In the genomic region with DNA sequence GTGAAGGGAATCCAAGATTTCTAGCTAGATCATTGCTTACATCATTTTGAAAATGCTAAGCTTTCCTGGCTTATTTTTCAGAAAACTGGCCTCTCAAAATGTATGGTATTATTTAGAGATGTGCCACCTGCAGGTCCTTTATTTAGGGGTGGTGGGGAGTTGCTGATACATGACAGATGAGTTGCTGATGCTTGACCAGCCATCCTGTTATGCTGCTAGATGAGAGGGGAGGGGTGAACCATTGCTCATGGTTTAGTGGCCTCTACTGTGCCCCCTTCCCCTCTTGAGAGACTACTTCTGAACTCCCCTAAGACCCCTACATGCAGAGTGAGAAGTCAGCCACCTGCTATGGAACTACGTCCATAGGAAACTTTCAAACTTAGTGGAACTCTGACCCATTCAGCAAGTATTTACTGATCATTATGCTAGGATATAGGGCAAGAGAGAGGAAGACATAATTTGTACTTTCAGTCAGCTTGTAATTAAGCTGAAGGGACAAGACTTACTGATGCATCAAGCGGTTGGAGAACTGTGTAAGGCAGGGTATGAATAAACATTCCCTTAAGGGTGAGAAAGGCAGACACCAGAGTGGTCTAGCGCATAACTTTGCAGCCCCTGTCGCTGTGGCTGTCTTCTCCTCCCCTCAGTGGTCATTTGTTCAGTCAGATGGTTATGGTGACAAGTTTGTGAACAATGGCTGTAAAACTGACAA, we compare ENCODE assay signal across 23 cellular contexts. TPM values are rescaled to one million over a fixed set of nuclear protein-coding genes. Genes with fewer than 3 reads are reported as not detected.
DNase-seq lines count a peak whose midpoint lies in the region; ATAC-seq and TF ChIP-seq lines count a peak whose summit lies in the region.
"Had no signal": no experiment of that assay in that cellular context is flagged by ENCODE, and none has a peak within 500 bp of the region (broad histone marks: within the 10 kb centered on the region; RNA-seq: fewer than 3 reads in every experiment).

No MANE protein-coding gene starts in this region.

- no peaks in the 10 kb centered on the region for H3K9me3 Mint-ChIP-seq in natural killer cell treated with Interleukin-12 subunit alpha and Interleukin-12 subunit beta and Interleukin-15 and Interleukin-18, amount 100 ng/mL, for 72 hours
- no peaks in the 10 kb centered on the region for H3K9me3 Mint-ChIP-seq in natural killer cell
- peaks cover 9% of the 10 kb centered on the region for H3K9me3 Mint-ChIP-seq in activated naive CD8-positive, alpha-beta T cell treated with anti-CD3 and anti-CD28 coated beads for 36 hours
- H3K9me3 Mint-ChIP-seq: stimulated activated effector memory CD8-positive, alpha-beta T cell treated with anti-CD3 and anti-CD28 coated beads, Interleukin-12 subunit alpha, Interleukin-12 subunit beta, amount 100 ng/mL, for 72 hours; T-helper 2 cell treated with Interferon-gamma antibody and Interleukin-4, amounts not matched to agents 5 μg/mL and 100 μg/mL, for 36 hours had no signal

- no peaks in the 10 kb centered on the region for H3K27me3 Mint-ChIP-seq in natural killer cell treated with Interleukin-12 subunit alpha and Interleukin-12 subunit beta and Interleukin-15 and Interleukin-18, amount 100 ng/mL, for 72 hours
- H3K27me3 Mint-ChIP-seq in natural killer cell (ENCODE audit: low read depth in 2 of 2): no peaks in the 10 kb centered on the region
- no peaks in the 10 kb centered on the region for H3K27me3 Mint-ChIP-seq in activated naive CD8-positive, alpha-beta T cell treated with anti-CD3 and anti-CD28 coated beads for 36 hours

- peak overlapping the region; percentile 55 to 73 for H3K27ac Mint-ChIP-seq in natural killer cell treated with Interleukin-12 subunit alpha and Interleukin-12 subunit beta and Interleukin-15 and Interleukin-18, amount 100 ng/mL, for 72 hours
- peak overlapping the region in 1 of 2 donors; percentile 54 for H3K27ac Mint-ChIP-seq in natural killer cell
- H3K27ac Mint-ChIP-seq in activated naive CD8-positive, alpha-beta T cell treated with anti-CD3 and anti-CD28 coated beads for 36 hours: peak overlapping the region; percentile 40
- H3K27ac Mint-ChIP-seq: T-helper 2 cell treated with Interferon-gamma antibody and Interleukin-4, amounts not matched to agents 5 μg/mL and 100 μg/mL, for 36 hours; WTC11 had no signal

- peaks cover 17% of the 10 kb centered on the region for H3K36me3 Mint-ChIP-seq in natural killer cell treated with Interleukin-12 subunit alpha and Interleukin-12 subunit beta and Interleukin-15 and Interleukin-18, amount 100 ng/mL, for 72 hours
- H3K36me3 Mint-ChIP-seq in natural killer cell: peaks cover 30% of the 10 kb centered on the region
- peaks cover 58% of the 10 kb centered on the region for H3K36me3 Mint-ChIP-seq in activated naive CD8-positive, alpha-beta T cell treated with anti-CD3 and anti-CD28 coated beads for 36 hours

- no peak for TF ChIP-seq CTCF in natural killer cell (IDR thresholded peaks at IDR 0.05)

- in situ Hi-C loops in ACHN (cut with HindIII; ENCODE audit: low pct_ligation_motif_present, low pct_unique_long_range_greater_than_20kb, low sequenced_read_pairs): no loop called here

- ATAC-seq in natural killer cell treated with Interleukin-12 subunit alpha and Interleukin-12 subunit beta and Interleukin-15 and Interleukin-18, amount 100 ng/mL, for 72 hours: no peak
- ATAC-seq in natural killer cell (no peak), HG03108 (IDR thresholded peaks at IDR 0.05; ENCODE audit: unreplicated experiment) (peak; percentile 49), GM19035 (IDR thresholded peaks at IDR 0.05; ENCODE audit: unreplicated experiment) (no peak)
- ATAC-seq: stimulated activated effector memory CD8-positive, alpha-beta T cell treated with anti-CD3 and anti-CD28 coated beads, Interleukin-12 subunit alpha, Interleukin-12 subunit beta, amount 100 ng/mL, for 72 hours; WTC11 had no signal

- DNase-seq in natural killer cell treated with Interleukin-12 subunit alpha and Interleukin-12 subunit beta and Interleukin-15 and Interleukin-18, amount 100 ng/mL, for 72 hours (ENCODE audit: low spot score): no peak
- DNase-seq in natural killer cell (no peak), DMS53 (lab: John Stamatoyannopoulos, UW) (no peak), ACHN (no peak), GF-D8 (lab: John Stamatoyannopoulos, UW) (no peak)
- DNase-seq in activated naive CD8-positive, alpha-beta T cell treated with anti-CD3 and anti-CD28 coated beads for 36 hours: no peak
- DNase-seq: amygdala, caudate nucleus, IMR-90, left ventricle myocardium inferior, NCI-H2029, NCI-H510A, tibial artery had no signal

- peaks cover 5 to 10% of the 10 kb centered on the region in 2 donors for H3K4me1 Mint-ChIP-seq in natural killer cell treated with Interleukin-12 subunit alpha and Interleukin-12 subunit beta and Interleukin-15 and Interleukin-18, amount 100 ng/mL, for 72 hours (ENCODE audit: low read depth in 2 of 2)
- peaks cover 13 to 14% of the 10 kb centered on the region in 2 donors for H3K4me1 Mint-ChIP-seq in natural killer cell
- H3K4me1 Mint-ChIP-seq in activated naive CD8-positive, alpha-beta T cell treated with anti-CD3 and anti-CD28 coated beads for 36 hours: peaks cover 13% of the 10 kb centered on the region

- intact Hi-C loops in natural killer cell (cut with micrococcal nuclease): loop anchor here (5.0 kb wide), 1 partner anchor 61 kb away; no protein-coding TSS in a partner anchor

- H3K4me3 Mint-ChIP-seq in natural killer cell treated with Interleukin-12 subunit alpha and Interleukin-12 subunit beta and Interleukin-15 and Interleukin-18, amount 100 ng/mL, for 72 hours: no peak overlapping the region
- H3K4me3 Mint-ChIP-seq in natural killer cell: no peak overlapping the region
- H3K4me3 Mint-ChIP-seq in activated naive CD8-positive, alpha-beta T cell treated with anti-CD3 and anti-CD28 coated beads for 36 hours: no peak overlapping the region
- H3K4me3 Mint-ChIP-seq: stimulated activated effector memory CD8-positive, alpha-beta T cell treated with anti-CD3 and anti-CD28 coated beads, Interleukin-12 subunit alpha, Interleukin-12 subunit beta, amount 100 ng/mL, for 72 hours; T-helper 2 cell treated with Interferon-gamma antibody and Interleukin-4, amounts not matched to agents 5 μg/mL and 100 μg/mL, for 36 hours; WTC11 had no signal

RNA-seq across cellular contexts. Expression of a gene that starts 34.6 kb away (rescaled TPM):
- 10 to 100 TPM; 10.9 to 17.7 TPM for total RNA-seq in natural killer cell treated with Interleukin-12 subunit alpha and Interleukin-12 subunit beta and Interleukin-15 and Interleukin-18, amount 100 ng/mL, for 72 hours
- total RNA-seq in natural killer cell: 10 to 100 TPM; 66.7 to 88.2 (median 68.1) TPM
- 10 to 100 TPM; 46.8 to 48.1 TPM for total RNA-seq in activated naive CD8-positive, alpha-beta T cell treated with anti-CD3 and anti-CD28 coated beads for 36 hours
- total RNA-seq: A673, Daoy, glomerular endothelial cell, H4, IMR-90, SJSA1, WTC11 had no signal
